In genomic region chr5:43313854-43314457, GRCh38 we compare ENCODE assay signal across 8 cellular contexts. TPM values are rescaled to one million over a fixed set of nuclear protein-coding genes. Genes with fewer than 3 reads are reported as not detected.
DNase-seq lines count a peak whose midpoint lies in the region; ATAC-seq and TF ChIP-seq lines count a peak whose summit lies in the region.

No MANE protein-coding gene starts in this region.

- H3K27me3 ChIP-seq in lung (ENCODE audit: control insufficient read depth, insufficient read depth) (no peaks in the 10 kb centered on the region), aorta (ENCODE audit: control insufficient read depth in 1 of 2, insufficient read depth in 2 of 2, low read length in 1 of 2) (no peaks in the 10 kb centered on the region)

- ATAC-seq in lung (ENCODE audit: insufficient read depth, low FRiP score) (no peak), aorta (ENCODE audit: low FRiP score) (no peak)

- in situ Hi-C loops in astrocyte of the cerebellum (cut with HindIII; ENCODE audit: low sequenced_read_pairs), result no loop called here

- peak overlapping the region; percentile 20 for H3K4me3 ChIP-seq in astrocyte of the cerebellum (ENCODE audit: low read depth, low read length)
- H3K4me3 ChIP-seq in lung, result no peak overlapping the region
- peak overlapping the region; percentile 18 for H3K4me3 ChIP-seq in urinary bladder (ENCODE audit: low read depth, low read length)
- no peak overlapping the region for H3K4me3 ChIP-seq in aorta (ENCODE audit: low read length in 2 of 2)

- DNase-seq in DMS153 treated with DMSO at 0.1 percent for 48 hours (lab: John Stamatoyannopoulos, UW; ENCODE audit: unreplicated experiment), result peak; percentile 58
- DNase-seq in NCI-H1092 treated with DMSO at 0.1 percent for 48 hours (lab: John Stamatoyannopoulos, UW), result peak; percentile 91
- no peak for DNase-seq in astrocyte of the cerebellum (ENCODE audit: low read depth)
- no peak for DNase-seq in lung (ENCODE audit: low spot score)
- no peak for DNase-seq in aorta
- no peak for DNase-seq in stimulated activated CD4-positive, alpha-beta T cell treated with anti-CD3 and anti-CD28 coated beads, Interleukin-1b, Interleukin-23, amount 100 ng/mL, for 48 hours
- no peak for DNase-seq in kidney tubule cell (ENCODE audit: low spot score)

- H3K4me1 ChIP-seq in lung (ENCODE audit: control insufficient read depth in 2 of 2, insufficient read depth in 2 of 2, low read length in 2 of 2), result peaks cover 6 to 9% of the 10 kb centered on the region in 2 donors
- peaks cover 4% of the 10 kb centered on the region for H3K4me1 ChIP-seq in urinary bladder (ENCODE audit: insufficient read depth)
- no peaks in the 10 kb centered on the region for H3K4me1 ChIP-seq in aorta (ENCODE audit: control insufficient read depth in 1 of 2, insufficient read depth in 2 of 2, low read length in 2 of 2)

- 51 to 62% methylated on average over 8 of the region's 8 CpGs for WGBS in lung, 2 donors
- WGBS in urinary bladder, result 17% methylated on average over 8 of the region's 8 CpGs
- 44 to 46% methylated on average over 8 of the region's 8 CpGs for WGBS in aorta, 2 donors

- H3K9me3 ChIP-seq in lung (ENCODE audit: control insufficient read depth in 2 of 2, insufficient read depth in 1 of 2, low read length in 1 of 2), result no peaks in the 10 kb centered on the region
- no peaks in the 10 kb centered on the region for H3K9me3 ChIP-seq in aorta (ENCODE audit: control insufficient read depth, low read length)

- H3K36me3 ChIP-seq in lung (ENCODE audit: control insufficient read depth in 2 of 2, insufficient read depth in 2 of 2, low read length in 2 of 2) (no peaks in the 10 kb centered on the region), urinary bladder (ENCODE audit: insufficient read depth) (no peaks in the 10 kb centered on the region), aorta (ENCODE audit: control insufficient read depth in 1 of 2, insufficient read depth in 2 of 2, low read length in 1 of 2) (no peaks in the 10 kb centered on the region)

- no peak for TF ChIP-seq CTCF in astrocyte of the cerebellum (IDR thresholded peaks at IDR 0.05; ENCODE audit: low read depth, low read length, missing control alignments)
- TF ChIP-seq CTCF in lung (IDR thresholded peaks at IDR 0.05; ENCODE audit: control extremely low read depth, extremely low read depth), result no peak

- intact Hi-C loops in aorta (cut with DNase I), result loop anchor here (2.0 to 10.0 kb wide), 6 partner anchors 78 to 288 kb away; partner anchors contain the start of genes TMEM267 (in 2 of the 2), ZNF131 (in 2 of the 2), C5orf34 (in 1 of the 2) and NNT (in 1 of the 2)

- peak overlapping the region; percentile 46 to 68 for H3K27ac ChIP-seq in lung (ENCODE audit: low read depth in 1 of 2, low read length in 1 of 2)
- H3K27ac ChIP-seq in urinary bladder (ENCODE audit: low read depth), result peak overlapping the region; percentile 3
- H3K27ac ChIP-seq in aorta (ENCODE audit: low read depth in 1 of 2, low read length in 2 of 2), result peak overlapping the region in 1 of 2 donors; percentile 22

RNA-seq across cellular contexts. Expression of gene HMGCS1, which starts 0.7 kb away (rescaled TPM):
- total RNA-seq in lung (100 to 1,000 TPM; 194 to 360 TPM), urinary bladder (108 TPM), aorta (10 to 100 TPM; 41.9 to 57.9 TPM)
- polyA plus RNA-seq in lung (100 to 1,000 TPM in 1 of 2 donors, 10 to 100 TPM in 1; 91.9 to 135 TPM), urinary bladder (22.8 TPM), aorta (10 to 100 TPM; 12.6 to 16.9 TPM)

Comparison
In these comparisons a context has a peak if more than half of its experiments do, and no peak if none do; other contexts are left out.
1. DNase-seq: peak in DMS153 treated with DMSO at 0.1 percent for 48 hours (single experiment) and NCI-H1092 treated with DMSO at 0.1 percent for 48 hours (single experiment); none in astrocyte of the cerebellum (single experiment), lung (single experiment), aorta (0 of 2), stimulated activated CD4-positive, alpha-beta T cell treated with anti-CD3 and anti-CD28 coated beads, Interleukin-1b, Interleukin-23, amount 100 ng/mL, for 48 hours (single experiment) and kidney tubule cell (single experiment).
2. H3K4me3 ChIP-seq: peak in astrocyte of the cerebellum (single experiment) and urinary bladder (single experiment); none in lung (single experiment) and aorta (0 of 2).